ENCODE assay signal across 17 cellular contexts in genomic region chr7:70271617-70272081, GRCh38.
DNase-seq lines count a peak whose midpoint lies in the region; ATAC-seq and TF ChIP-seq lines count a peak whose summit lies in the region.
"Had no signal": no experiment of that assay in that cellular context is flagged by ENCODE, and none has a peak within 500 bp of the region (broad histone marks: within the 10 kb centered on the region; RNA-seq: fewer than 3 reads in every experiment).

No MANE protein-coding gene starts in this region.

- peaks cover 0 to 9% (median 0%) of the 10 kb centered on the region in 11 donors for H3K9me3 Mint-ChIP-seq in naive thymus-derived CD4-positive, alpha-beta T cell
- H3K9me3 Mint-ChIP-seq: activated naive CD8-positive, alpha-beta T cell treated with anti-CD3 and anti-CD28 coated beads, Interleukin-2, amount 50 U/mL, for 24 hours; activated T-cell treated with anti-CD3 and anti-CD28 coated beads, Interleukin-2, amount 50 U/mL, for 4 hours had no signal

- no peaks in the 10 kb centered on the region for H3K4me1 ChIP-seq in upper lobe of right lung
- no peaks in the 10 kb centered on the region for H3K4me1 ChIP-seq in naive thymus-derived CD4-positive, alpha-beta T cell (ENCODE audit: control insufficient read depth in 2 of 2, insufficient read depth in 2 of 2, low read length in 2 of 2)
- H3K4me1 ChIP-seq: heart left ventricle, stomach had no signal

- CTCF ChIA-PET in naive thymus-derived CD4-positive, alpha-beta T cell (lab: Charles Lee): no interaction called here

- no peak overlapping the region for H3K27ac Mint-ChIP-seq in naive thymus-derived CD4-positive, alpha-beta T cell
- H3K27ac Mint-ChIP-seq: activated naive CD8-positive, alpha-beta T cell treated with anti-CD3 and anti-CD28 coated beads, Interleukin-2, amount 50 U/mL, for 24 hours had no signal

- POLR2A ChIA-PET in naive thymus-derived CD4-positive, alpha-beta T cell (lab: Charles Lee): no interaction called here

- H3K27ac ChIP-seq in upper lobe of right lung: no peak overlapping the region
- H3K27ac ChIP-seq in naive thymus-derived CD4-positive, alpha-beta T cell (ENCODE audit: low read depth, low read length): no peak overlapping the region
- H3K27ac ChIP-seq: heart left ventricle, stomach had no signal

- no peaks in the 10 kb centered on the region for H3K27me3 ChIP-seq in upper lobe of right lung
- H3K27me3 ChIP-seq in naive thymus-derived CD4-positive, alpha-beta T cell (ENCODE audit: control insufficient read depth in 2 of 2, insufficient read depth in 2 of 2, low read length in 2 of 2): no peaks in the 10 kb centered on the region
- H3K27me3 ChIP-seq: heart left ventricle, stomach had no signal

- no peak for TF ChIP-seq CTCF in upper lobe of right lung (IDR thresholded peaks at IDR 0.05)

- no peak overlapping the region for H3K4me3 Mint-ChIP-seq in naive thymus-derived CD4-positive, alpha-beta T cell
- H3K4me3 Mint-ChIP-seq: activated naive CD8-positive, alpha-beta T cell treated with anti-CD3 and anti-CD28 coated beads, Interleukin-2, amount 50 U/mL, for 24 hours; activated T-cell treated with anti-CD3 and anti-CD28 coated beads, Interleukin-2, amount 50 U/mL, for 4 hours had no signal

- no peaks in the 10 kb centered on the region for H3K27me3 Mint-ChIP-seq in naive thymus-derived CD4-positive, alpha-beta T cell
- H3K27me3 Mint-ChIP-seq: activated naive CD8-positive, alpha-beta T cell treated with anti-CD3 and anti-CD28 coated beads, Interleukin-2, amount 50 U/mL, for 24 hours had no signal

- in situ Hi-C loops in Caki2 (cut with HindIII; ENCODE audit: low pct_unique_long_range_greater_than_20kb, low sequenced_read_pairs): no loop called here

- no peak overlapping the region for H3K4me3 ChIP-seq in upper lobe of right lung
- no peak overlapping the region for H3K4me3 ChIP-seq in naive thymus-derived CD4-positive, alpha-beta T cell (ENCODE audit: low read length)
- H3K4me3 ChIP-seq: heart left ventricle, stomach had no signal

- DNase-seq in Caki2 (ENCODE audit: low read depth) (peak; percentile 59), M059J (ENCODE audit: low read depth) (peak; percentile 63), SHP77 treated with DMSO at 0.1 percent for 48 hours (lab: John Stamatoyannopoulos, UW) (peak; percentile 12), kidney glomerular epithelial cell (lab: John Stamatoyannopoulos, UW) (peak; percentile 24), upper lobe of right lung (no peak), COLO668 (lab: John Stamatoyannopoulos, UW; ENCODE audit: unreplicated experiment) (no peak), HUDEP-2 (lab: John Stamatoyannopoulos, UW; ENCODE audit: unreplicated experiment in 76 of 76) (no peak)
- no peak for DNase-seq in naive thymus-derived CD4-positive, alpha-beta T cell
- DNase-seq: activated CD4-positive, alpha-beta T cell treated with anti-CD3 and anti-CD28 coated beads, Interleukin-2, amount 50 U/mL, for 1 hour; activated naive CD8-positive, alpha-beta T cell treated with anti-CD3 and anti-CD28 coated beads, Interleukin-2, amount 50 U/mL, for 24 hours; activated T-cell treated with anti-CD3 and anti-CD28 coated beads, Interleukin-2, amount 50 U/mL, for 4 hours; EL; heart left ventricle; NCI-H1092; NCI-H524 treated with DMSO at 0.1 percent for 48 hours; stomach; T-helper 9 cell had no signal

- ATAC-seq in upper lobe of right lung: no peak
- ATAC-seq in naive thymus-derived CD4-positive, alpha-beta T cell: no peak
- ATAC-seq: activated naive CD8-positive, alpha-beta T cell treated with anti-CD3 and anti-CD28 coated beads, Interleukin-2, amount 50 U/mL, for 24 hours; activated T-cell treated with anti-CD3 and anti-CD28 coated beads, Interleukin-2, amount 50 U/mL, for 4 hours; heart left ventricle had no signal

- no peaks in the 10 kb centered on the region for H3K36me3 Mint-ChIP-seq in naive thymus-derived CD4-positive, alpha-beta T cell

- no peaks in the 10 kb centered on the region for H3K4me1 Mint-ChIP-seq in naive thymus-derived CD4-positive, alpha-beta T cell

- intact Hi-C loops in upper lobe of right lung (cut with DNase I): no loop called here
- intact Hi-C loops in naive thymus-derived CD4-positive, alpha-beta T cell (cut with micrococcal nuclease): no loop called here

- no peaks in the 10 kb centered on the region for H3K36me3 ChIP-seq in upper lobe of right lung
- H3K36me3 ChIP-seq in naive thymus-derived CD4-positive, alpha-beta T cell (ENCODE audit: control insufficient read depth in 2 of 3, insufficient read depth in 3 of 3, low read length in 3 of 3): no peaks in the 10 kb centered on the region
- H3K36me3 ChIP-seq: heart left ventricle, stomach had no signal

- no peaks in the 10 kb centered on the region for H3K9me3 ChIP-seq in upper lobe of right lung
- no peaks in the 10 kb centered on the region for H3K9me3 ChIP-seq in naive thymus-derived CD4-positive, alpha-beta T cell (ENCODE audit: control insufficient read depth in 2 of 3, low read length in 3 of 3)
- H3K9me3 ChIP-seq: heart left ventricle, stomach had no signal

Comparison
In these comparisons a context has a peak if more than half of its experiments do, and no peak if none do; other contexts are left out.
1. DNase-seq: peak in Caki2 (single experiment), M059J (single experiment), SHP77 treated with DMSO at 0.1 percent for 48 hours (single experiment) and kidney glomerular epithelial cell (single experiment); none in upper lobe of right lung (single experiment), naive thymus-derived CD4-positive, alpha-beta T cell (0 of 9), COLO668 (single experiment) and HUDEP-2 (0 of 76).